In the genomic region with DNA sequence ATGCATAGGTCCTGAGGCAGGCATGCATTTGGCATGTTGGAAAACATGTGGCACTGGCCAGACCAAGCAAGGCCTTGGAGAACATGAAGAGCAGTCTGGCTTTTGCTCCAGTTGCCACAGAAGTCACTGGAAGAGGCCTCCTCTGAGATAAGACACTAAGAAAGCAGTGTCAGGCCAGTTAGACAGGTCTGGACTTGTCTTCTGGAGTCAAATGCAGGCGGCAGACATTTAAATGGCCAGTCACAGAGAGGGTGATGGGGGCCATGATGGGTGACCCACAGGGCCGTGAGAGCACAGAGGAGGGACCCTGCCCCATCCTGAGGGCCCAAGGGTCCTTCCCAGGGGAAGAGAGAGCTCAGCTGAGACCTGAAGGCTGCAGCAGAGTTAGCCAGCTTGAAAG, we compare ENCODE assay signal across 2 cellular contexts.
TF ChIP-seq lines count a peak whose summit lies in the region.

No MANE protein-coding gene starts in this region.

TF ChIP-seq in A549, 52 proteins besides CTCF, POLR2A, EP300 and RAD21:
- TF ChIP-seq KDM5A (IDR thresholded peaks at IDR 0.05) (no peak), ZFP36 (IDR thresholded peaks at IDR 0.05; ENCODE audit: borderline replicate concordance, partially characterized antibody) (no peak), RNF2 (IDR thresholded peaks at IDR 0.05; ENCODE audit: borderline replicate concordance, low read depth) (no peak), SREBF2 (IDR thresholded peaks at IDR 0.05) (no peak), CHD4 (IDR thresholded peaks at IDR 0.05; ENCODE audit: borderline replicate concordance) (no peak), HDAC2 (IDR thresholded peaks at IDR 0.05) (no peak), MAZ (IDR thresholded peaks at IDR 0.05; ENCODE audit: borderline replicate concordance, low read depth, low read length) (no peak), TFCP2L1 (CRISPR knock-in tag; IDR thresholded peaks at IDR 0.05) (no peak), BHLHE40 (IDR thresholded peaks at IDR 0.05; ENCODE audit: low read depth, low read length) (no peak)

TF ChIP-seq in GM23338, 12 proteins besides CTCF, POLR2A, EP300 and RAD21:
- TF ChIP-seq EZH2phosphoT487 (IDR thresholded peaks at IDR 0.05; ENCODE audit: unreplicated experiment) (no peak), EZH2 (IDR thresholded peaks at IDR 0.05; ENCODE audit: low read depth, unreplicated experiment) (no peak), ZNF331 (CRISPR knock-in tag; IDR thresholded peaks at IDR 0.05; ENCODE audit: low read depth) (no peak), CREB1 (CRISPR knock-in tag; IDR thresholded peaks at IDR 0.05; ENCODE audit: low read depth) (no peak), POLR2AphosphoS5 (IDR thresholded peaks at IDR 0.05; ENCODE audit: low read depth) (no peak), NANOG (IDR thresholded peaks at IDR 0.05; ENCODE audit: borderline replicate concordance) (no peak), ZNF114 (CRISPR knock-in tag; IDR thresholded peaks at IDR 0.05) (no peak), JUNB (IDR thresholded peaks at IDR 0.05; ENCODE audit: unreplicated experiment) (no peak), STAT1 (IDR thresholded peaks at IDR 0.05; ENCODE audit: unreplicated experiment) (no peak)
- TF ChIP-seq, protein P1, sequence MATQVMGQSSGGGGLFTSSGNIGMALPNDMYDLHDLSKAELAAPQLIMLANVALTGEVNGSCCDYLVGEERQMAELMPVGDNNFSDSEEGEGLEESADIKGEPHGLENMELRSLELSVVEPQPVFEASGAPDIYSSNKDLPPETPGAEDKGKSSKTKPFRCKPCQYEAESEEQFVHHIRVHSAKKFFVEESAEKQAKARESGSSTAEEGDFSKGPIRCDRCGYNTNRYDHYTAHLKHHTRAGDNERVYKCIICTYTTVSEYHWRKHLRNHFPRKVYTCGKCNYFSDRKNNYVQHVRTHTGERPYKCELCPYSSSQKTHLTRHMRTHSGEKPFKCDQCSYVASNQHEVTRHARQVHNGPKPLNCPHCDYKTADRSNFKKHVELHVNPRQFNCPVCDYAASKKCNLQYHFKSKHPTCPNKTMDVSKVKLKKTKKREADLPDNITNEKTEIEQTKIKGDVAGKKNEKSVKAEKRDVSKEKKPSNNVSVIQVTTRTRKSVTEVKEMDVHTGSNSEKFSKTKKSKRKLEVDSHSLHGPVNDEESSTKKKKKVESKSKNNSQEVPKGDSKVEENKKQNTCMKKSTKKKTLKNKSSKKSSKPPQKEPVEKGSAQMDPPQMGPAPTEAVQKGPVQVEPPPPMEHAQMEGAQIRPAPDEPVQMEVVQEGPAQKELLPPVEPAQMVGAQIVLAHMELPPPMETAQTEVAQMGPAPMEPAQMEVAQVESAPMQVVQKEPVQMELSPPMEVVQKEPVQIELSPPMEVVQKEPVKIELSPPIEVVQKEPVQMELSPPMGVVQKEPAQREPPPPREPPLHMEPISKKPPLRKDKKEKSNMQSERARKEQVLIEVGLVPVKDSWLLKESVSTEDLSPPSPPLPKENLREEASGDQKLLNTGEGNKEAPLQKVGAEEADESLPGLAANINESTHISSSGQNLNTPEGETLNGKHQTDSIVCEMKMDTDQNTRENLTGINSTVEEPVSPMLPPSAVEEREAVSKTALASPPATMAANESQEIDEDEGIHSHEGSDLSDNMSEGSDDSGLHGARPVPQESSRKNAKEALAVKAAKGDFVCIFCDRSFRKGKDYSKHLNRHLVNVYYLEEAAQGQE (IDR thresholded peaks at IDR 0.05; ENCODE audit: unreplicated experiment): no peak
- TF ChIP-seq, protein P2, sequence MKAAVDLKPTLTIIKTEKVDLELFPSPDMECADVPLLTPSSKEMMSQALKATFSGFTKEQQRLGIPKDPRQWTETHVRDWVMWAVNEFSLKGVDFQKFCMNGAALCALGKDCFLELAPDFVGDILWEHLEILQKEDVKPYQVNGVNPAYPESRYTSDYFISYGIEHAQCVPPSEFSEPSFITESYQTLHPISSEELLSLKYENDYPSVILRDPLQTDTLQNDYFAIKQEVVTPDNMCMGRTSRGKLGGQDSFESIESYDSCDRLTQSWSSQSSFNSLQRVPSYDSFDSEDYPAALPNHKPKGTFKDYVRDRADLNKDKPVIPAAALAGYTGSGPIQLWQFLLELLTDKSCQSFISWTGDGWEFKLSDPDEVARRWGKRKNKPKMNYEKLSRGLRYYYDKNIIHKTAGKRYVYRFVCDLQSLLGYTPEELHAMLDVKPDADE (IDR thresholded peaks at IDR 0.05): no peak
- TF ChIP-seq, protein P3, sequence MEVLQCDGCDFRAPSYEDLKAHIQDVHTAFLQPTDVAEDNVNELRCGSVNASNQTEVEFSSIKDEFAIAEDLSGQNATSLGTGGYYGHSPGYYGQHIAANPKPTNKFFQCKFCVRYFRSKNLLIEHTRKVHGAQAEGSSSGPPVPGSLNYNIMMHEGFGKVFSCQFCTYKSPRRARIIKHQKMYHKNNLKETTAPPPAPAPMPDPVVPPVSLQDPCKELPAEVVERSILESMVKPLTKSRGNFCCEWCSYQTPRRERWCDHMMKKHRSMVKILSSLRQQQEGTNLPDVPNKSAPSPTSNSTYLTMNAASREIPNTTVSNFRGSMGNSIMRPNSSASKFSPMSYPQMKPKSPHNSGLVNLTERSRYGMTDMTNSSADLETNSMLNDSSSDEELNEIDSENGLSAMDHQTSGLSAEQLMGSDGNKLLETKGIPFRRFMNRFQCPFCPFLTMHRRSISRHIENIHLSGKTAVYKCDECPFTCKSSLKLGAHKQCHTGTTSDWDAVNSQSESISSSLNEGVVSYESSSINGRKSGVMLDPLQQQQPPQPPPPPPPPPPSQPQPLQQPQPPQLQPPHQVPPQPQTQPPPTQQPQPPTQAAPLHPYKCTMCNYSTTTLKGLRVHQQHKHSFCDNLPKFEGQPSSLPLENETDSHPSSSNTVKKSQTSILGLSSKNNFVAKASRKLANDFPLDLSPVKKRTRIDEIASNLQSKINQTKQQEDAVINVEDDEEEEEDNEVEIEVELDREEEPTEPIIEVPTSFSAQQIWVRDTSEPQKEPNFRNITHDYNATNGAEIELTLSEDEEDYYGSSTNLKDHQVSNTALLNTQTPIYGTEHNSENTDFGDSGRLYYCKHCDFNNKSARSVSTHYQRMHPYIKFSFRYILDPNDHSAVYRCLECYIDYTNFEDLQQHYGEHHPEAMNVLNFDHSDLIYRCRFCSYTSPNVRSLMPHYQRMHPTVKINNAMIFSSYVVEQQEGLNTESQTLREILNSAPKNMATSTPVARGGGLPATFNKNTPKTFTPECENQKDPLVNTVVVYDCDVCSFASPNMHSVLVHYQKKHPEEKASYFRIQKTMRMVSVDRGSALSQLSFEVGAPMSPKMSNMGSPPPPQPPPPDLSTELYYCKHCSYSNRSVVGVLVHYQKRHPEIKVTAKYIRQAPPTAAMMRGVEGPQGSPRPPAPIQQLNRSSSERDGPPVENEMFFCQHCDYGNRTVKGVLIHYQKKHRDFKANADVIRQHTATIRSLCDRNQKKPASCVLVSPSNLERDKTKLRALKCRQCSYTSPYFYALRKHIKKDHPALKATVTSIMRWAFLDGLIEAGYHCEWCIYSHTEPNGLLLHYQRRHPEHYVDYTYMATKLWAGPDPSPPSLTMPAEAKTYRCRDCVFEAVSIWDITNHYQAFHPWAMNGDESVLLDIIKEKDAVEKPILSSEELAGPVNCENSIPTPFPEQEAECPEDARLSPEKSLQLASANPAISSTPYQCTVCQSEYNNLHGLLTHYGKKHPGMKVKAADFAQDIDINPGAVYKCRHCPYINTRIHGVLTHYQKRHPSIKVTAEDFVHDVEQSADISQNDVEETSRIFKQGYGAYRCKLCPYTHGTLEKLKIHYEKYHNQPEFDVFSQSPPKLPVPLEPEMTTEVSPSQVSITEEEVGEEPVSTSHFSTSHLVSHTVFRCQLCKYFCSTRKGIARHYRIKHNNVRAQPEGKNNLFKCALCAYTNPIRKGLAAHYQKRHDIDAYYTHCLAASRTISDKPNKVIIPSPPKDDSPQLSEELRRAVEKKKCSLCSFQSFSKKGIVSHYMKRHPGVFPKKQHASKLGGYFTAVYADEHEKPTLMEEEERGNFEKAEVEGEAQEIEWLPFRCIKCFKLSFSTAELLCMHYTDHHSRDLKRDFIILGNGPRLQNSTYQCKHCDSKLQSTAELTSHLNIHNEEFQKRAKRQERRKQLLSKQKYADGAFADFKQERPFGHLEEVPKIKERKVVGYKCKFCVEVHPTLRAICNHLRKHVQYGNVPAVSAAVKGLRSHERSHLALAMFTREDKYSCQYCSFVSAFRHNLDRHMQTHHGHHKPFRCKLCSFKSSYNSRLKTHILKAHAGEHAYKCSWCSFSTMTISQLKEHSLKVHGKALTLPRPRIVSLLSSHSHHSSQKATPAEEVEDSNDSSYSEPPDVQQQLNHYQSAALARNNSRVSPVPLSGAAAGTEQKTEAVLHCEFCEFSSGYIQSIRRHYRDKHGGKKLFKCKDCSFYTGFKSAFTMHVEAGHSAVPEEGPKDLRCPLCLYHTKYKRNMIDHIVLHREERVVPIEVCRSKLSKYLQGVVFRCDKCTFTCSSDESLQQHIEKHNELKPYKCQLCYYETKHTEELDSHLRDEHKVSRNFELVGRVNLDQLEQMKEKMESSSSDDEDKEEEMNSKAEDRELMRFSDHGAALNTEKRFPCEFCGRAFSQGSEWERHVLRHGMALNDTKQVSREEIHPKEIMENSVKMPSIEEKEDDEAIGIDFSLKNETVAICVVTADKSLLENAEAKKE (CRISPR knock-in tag; IDR thresholded peaks at IDR 0.05): no peak
